In genomic region chr11:66344550-66345315, GRCh38 we compare ENCODE assay signal across 8 cellular contexts. TPM values are rescaled to one million over a fixed set of nuclear protein-coding genes. Genes with fewer than 3 reads are reported as not detected.
DNase-seq lines count a peak whose midpoint lies in the region; ATAC-seq and TF ChIP-seq lines count a peak whose summit lies in the region.

TSS of gene BRMS1 (minus strand) at chr11:66345104. CDS start at chr11:66342234, 2,870 bp downstream.

- peaks cover 24% of the 10 kb centered on the region for H3K36me3 ChIP-seq in suprapubic skin

- DNase-seq in GM04504 (ENCODE audit: low read depth): peak; percentile 94
- DNase-seq in NCI-H1092 treated with DMSO at 0.1 percent for 48 hours (lab: John Stamatoyannopoulos, UW): peak; percentile 96
- peak; percentile 82 for DNase-seq in glomerular endothelial cell (ENCODE audit: extremely low read depth, low read depth, low spot score)
- peak; percentile 95 for DNase-seq in occipital lobe (lab: John Stamatoyannopoulos, UW)
- peak; percentile 98 to 99 for DNase-seq in suprapubic skin (ENCODE audit: low spot score in 2 of 2)

- ATAC-seq in HG02571 (IDR thresholded peaks at IDR 0.05; ENCODE audit: unreplicated experiment) (peak; percentile 65), SK-N-SH treated with all-trans-retinoic acid at 6 μM for 48 hours (peak; percentile 82)

- no peaks in the 10 kb centered on the region for H3K9me3 Mint-ChIP-seq in activated naive CD4-positive, alpha-beta T cell treated with anti-CD3 and anti-CD28 coated beads, Interleukin-2, amount 50 U/mL, for 24 hours

- H3K27ac ChIP-seq in suprapubic skin: peak within 1 kb of the TSS; percentile 84

- peak within 1 kb of the TSS; percentile 93 for H3K27ac Mint-ChIP-seq in activated naive CD4-positive, alpha-beta T cell treated with anti-CD3 and anti-CD28 coated beads, Interleukin-2, amount 50 U/mL, for 24 hours

- peak within 1 kb of the TSS; percentile 97 for H3K4me3 Mint-ChIP-seq in activated naive CD4-positive, alpha-beta T cell treated with anti-CD3 and anti-CD28 coated beads, Interleukin-2, amount 50 U/mL, for 24 hours

- peaks cover 41% of the 10 kb centered on the region for H3K4me1 Mint-ChIP-seq in activated naive CD4-positive, alpha-beta T cell treated with anti-CD3 and anti-CD28 coated beads, Interleukin-2, amount 50 U/mL, for 24 hours

- H3K36me3 Mint-ChIP-seq in activated naive CD4-positive, alpha-beta T cell treated with anti-CD3 and anti-CD28 coated beads, Interleukin-2, amount 50 U/mL, for 24 hours: peaks cover 4% of the 10 kb centered on the region

- H3K4me1 ChIP-seq in suprapubic skin: peaks cover 44% of the 10 kb centered on the region

- H3K4me3 ChIP-seq in suprapubic skin: peak within 1 kb of the TSS; percentile 77

- TF ChIP-seq POLR2A in suprapubic skin (IDR thresholded peaks at IDR 0.05): peak; percentile 39 to 73

- WGBS in suprapubic skin: 0% methylated on average over 14 of the region's 59 CpGs

- no peaks in the 10 kb centered on the region for H3K9me3 ChIP-seq in suprapubic skin

- no peaks in the 10 kb centered on the region for H3K27me3 Mint-ChIP-seq in activated naive CD4-positive, alpha-beta T cell treated with anti-CD3 and anti-CD28 coated beads, Interleukin-2, amount 50 U/mL, for 24 hours

- H3K27me3 ChIP-seq in suprapubic skin: no peaks in the 10 kb centered on the region

- TF ChIP-seq CTCF in suprapubic skin (IDR thresholded peaks at IDR 0.05): no peak

- TF ChIP-seq EP300 in suprapubic skin (IDR thresholded peaks at IDR 0.05): no peak

TF ChIP-seq in SK-N-SH treated with all-trans-retinoic acid at 6 μM for 48 hours, 23 proteins besides CTCF, POLR2A, EP300 and RAD21:
- TF ChIP-seq PPARA (CRISPR knock-in tag; IDR thresholded peaks at IDR 0.05; ENCODE audit: borderline replicate concordance): no peak
- no peak for TF ChIP-seq ZFP3 (CRISPR knock-in tag; IDR thresholded peaks at IDR 0.05)
- no peak for TF ChIP-seq ZNF70 (CRISPR knock-in tag; IDR thresholded peaks at IDR 0.05)
- no peak for TF ChIP-seq ESRRG (CRISPR knock-in tag; IDR thresholded peaks at IDR 0.05)
- no peak for TF ChIP-seq CREB5 (CRISPR knock-in tag; IDR thresholded peaks at IDR 0.05; ENCODE audit: low read depth)
- TF ChIP-seq ZNF8 (CRISPR knock-in tag; IDR thresholded peaks at IDR 0.05): no peak
- TF ChIP-seq POU6F1 (CRISPR knock-in tag; IDR thresholded peaks at IDR 0.05; ENCODE audit: borderline replicate concordance, low read depth): no peak
- TF ChIP-seq ZNF565 (CRISPR knock-in tag; conservative IDR thresholded peaks at IDR 0.05; ENCODE audit: low read depth): no peak
- TF ChIP-seq CSDC2 (CRISPR knock-in tag; IDR thresholded peaks at IDR 0.05): no peak
- no peak for TF ChIP-seq OSR1 (CRISPR knock-in tag; IDR thresholded peaks at IDR 0.05)
- TF ChIP-seq CSRNP3 (CRISPR knock-in tag; IDR thresholded peaks at IDR 0.05): no peak
- TF ChIP-seq ZFP30 (CRISPR knock-in tag; IDR thresholded peaks at IDR 0.05): no peak
- no peak for TF ChIP-seq GLIS3 (CRISPR knock-in tag; IDR thresholded peaks at IDR 0.05)
- no peak for TF ChIP-seq ARNTL (CRISPR knock-in tag; IDR thresholded peaks at IDR 0.05; ENCODE audit: borderline replicate concordance, low read depth)
- TF ChIP-seq SNAI2 (CRISPR knock-in tag; IDR thresholded peaks at IDR 0.05): no peak
- no peak for TF ChIP-seq ISL1 (CRISPR knock-in tag; IDR thresholded peaks at IDR 0.05)
- no peak for TF ChIP-seq ZC3H10 (CRISPR knock-in tag; IDR thresholded peaks at IDR 0.05)

RNA-seq across cellular contexts. Expression of gene BRMS1, which starts in this region (rescaled TPM):
- 60.6 and 65.2 TPM in 2 replicates for total RNA-seq in glomerular endothelial cell
- total RNA-seq in occipital lobe: 17.6 TPM
- 10 to 100 TPM; 45.7 to 60.3 (median 57.3) TPM for total RNA-seq in suprapubic skin

Comparison
In these comparisons a context has a peak if more than half of its experiments do, and no peak if none do; other contexts are left out.
1. Peak in every context shown above with its lines: DNase-seq, ATAC-seq, H3K4me3 ChIP-seq and H3K27ac ChIP-seq.